8 cellular contexts compared by ENCODE assay signal in genomic region chr14:75711134-75711795, GRCh38. TPM values are rescaled to one million over a fixed set of nuclear protein-coding genes. Genes with fewer than 3 reads are reported as not detected.
DNase-seq lines count a peak whose midpoint lies in the region; ATAC-seq, FAIRE-seq and TF ChIP-seq lines count a peak whose summit lies in the region.

No MANE protein-coding gene starts in this region.

- ATAC-seq in GM19035 (IDR thresholded peaks at IDR 0.05; ENCODE audit: unreplicated experiment): no peak

- no peak for TF ChIP-seq POLR2A in H54 (IDR thresholded peaks at IDR 0.05; ENCODE audit: low read depth, low read length)

- DNase-seq in COLO668 (lab: John Stamatoyannopoulos, UW; ENCODE audit: unreplicated experiment): peak; percentile 15
- DNase-seq in H54 (ENCODE audit: insufficient read length, low spot score): no peak
- DNase-seq in RPMI7951 (ENCODE audit: low read depth): peak; percentile 37
- no peak for DNase-seq in epithelial cell of prostate (ENCODE audit: low read depth, low spot score)
- peak; percentile 26 for DNase-seq in mucosa of gallbladder (ENCODE audit: low spot score)
- no peak for DNase-seq in NCI-H1436 treated with DMSO at 0.1 percent for 48 hours (lab: John Stamatoyannopoulos, UW)
- no peak for DNase-seq in NCI-H2029 (lab: John Stamatoyannopoulos, UW)

- peak; percentile 50 for FAIRE-seq in H54 (lab: Jason Lieb, UNC)

- H3K27ac ChIP-seq in epithelial cell of prostate: peak overlapping the region; percentile 55

RNA-seq across cellular contexts. Expression of gene TTLL5, which starts 50.2 kb away (rescaled TPM):
- total RNA-seq in RPMI7951 (2014; rRNA removed; shearing (Covaris generic)): 16.2 and 20.2 TPM in 2 replicates
- total RNA-seq in mucosa of gallbladder: 30.1 TPM

RNA-seq across cellular contexts. Expression of gene ERG28, which starts 50.6 kb away (rescaled TPM):
- 12.8 and 13.9 TPM in 2 replicates for total RNA-seq in RPMI7951 (2014; rRNA removed; shearing (Covaris generic))
- 37.2 TPM for total RNA-seq in mucosa of gallbladder

Comparison
In these comparisons a context has a peak if more than half of its experiments do, and no peak if none do; other contexts are left out.
1. DNase-seq: peak in COLO668 (single experiment), RPMI7951 (single experiment) and mucosa of gallbladder (single experiment); none in H54 (single experiment), epithelial cell of prostate (single experiment), NCI-H1436 treated with DMSO at 0.1 percent for 48 hours (single experiment) and NCI-H2029 (single experiment).